23 cellular contexts compared by ENCODE assay signal in the genomic region with DNA sequence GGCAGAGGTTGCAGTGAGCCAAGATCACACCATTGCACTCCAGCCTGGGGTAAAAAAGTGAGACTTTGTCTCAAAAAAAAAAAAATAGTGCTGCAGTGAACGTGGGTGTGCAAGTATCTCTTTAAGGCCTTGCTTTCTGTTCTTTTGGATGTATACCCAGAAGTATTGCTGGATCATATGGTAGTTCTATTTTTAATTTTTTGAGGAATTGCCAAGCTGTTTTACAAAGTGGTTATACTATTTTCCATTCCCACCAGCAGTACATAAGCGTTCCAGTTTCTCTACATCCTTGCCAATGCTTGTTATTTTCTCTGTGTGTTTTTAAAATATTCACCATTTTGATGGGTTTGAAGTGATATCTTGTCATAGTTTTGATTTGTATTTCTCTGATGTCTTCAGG.
"Had no signal": no experiment of that assay in that cellular context is flagged by ENCODE, and none has a peak within 500 bp of the region (broad histone marks: within the 10 kb centered on the region; RNA-seq: fewer than 3 reads in every experiment).

No MANE protein-coding gene starts in this region.

- H3K27ac ChIP-seq: lower lobe of right lung, testis had no signal

- H3K4me3 ChIP-seq: lower lobe of right lung, mucosa of descending colon, testis had no signal

- H3K4me3 Mint-ChIP-seq: activated B cell treated with CpG ODN at 0.5 μM for 24 hours; activated CD4-positive, alpha-beta memory T cell treated with anti-CD3 and anti-CD28 coated beads for 36 hours; activated naive CD4-positive, alpha-beta T cell treated with anti-CD3 and anti-CD28 coated beads for 36 hours; activated naive CD8-positive, alpha-beta T cell treated with anti-CD3 and anti-CD28 coated beads, Interleukin-2, amount 10 ng/mL, durations not matched to agents 7 days and 5 days; activated T-cell treated with anti-CD3 and anti-CD28 coated beads, Interleukin-2, amount 50 U/mL, for 72 hours; effector memory CD8-positive, alpha-beta T cell; nephron progenitor cell; stimulated activated naive B cell treated with anti-CD40 and anti-IgM and Interleukin-4, amounts not matched to agents 10 μg/mL and 1 μg/mL and 100 μg/mL, for 72 hours; T-helper 1 cell treated with Interleukin-12 subunit alpha and Interleukin-12 subunit beta and Interleukin-4 antibody, amounts not matched to agents 30 μg/mL and 1 μg/mL, for 36 hours had no signal

- H3K4me1 ChIP-seq: lower lobe of right lung, testis had no signal

- FAIRE-seq: colon, endothelial cell of umbilical vein, keratinocyte had no signal

- H3K9me3 ChIP-seq: lower lobe of right lung, mucosa of descending colon, testis had no signal

- DNase-seq: activated B cell treated with CpG ODN at 0.5 μM for 24 hours; activated CD4-positive, alpha-beta memory T cell treated with anti-CD3 and anti-CD28 coated beads for 36 hours; activated CD4-positive, alpha-beta T cell treated with anti-CD3 and anti-CD28 coated beads for 48 hours; activated effector memory CD4-positive, alpha-beta T cell treated with Interleukin-2 at 50 U/mL for 16 hours; activated naive CD4-positive, alpha-beta T cell treated with anti-CD3 and anti-CD28 coated beads for 36 hours; activated naive CD8-positive, alpha-beta T cell treated with anti-CD3 and anti-CD28 coated beads, Interleukin-2, amount 10 ng/mL, durations not matched to agents 7 days and 5 days; activated T-cell treated with anti-CD3 and anti-CD28 coated beads, Interleukin-2, amount 50 U/mL, for 72 hours; amniotic stem cell; effector memory CD8-positive, alpha-beta T cell; lower lobe of right lung; mesendoderm; mucosa of descending colon; nephron progenitor cell; stimulated activated CD4-positive, alpha-beta T cell treated with anti-CD3 and anti-CD28 coated beads, Interleukin-2, amount 100 ng/mL, for 48 hours; stimulated activated CD8-positive, alpha-beta memory T cell treated with anti-CD3 and anti-CD28 coated beads, Interleukin-4, amount 100 ng/mL, for 48 hours; stimulated activated naive B cell treated with anti-CD40 and anti-IgM and Interleukin-4, amounts not matched to agents 10 μg/mL and 1 μg/mL and 100 μg/mL, for 72 hours; T1000; testis had no signal

- H3K4me1 Mint-ChIP-seq: activated B cell treated with CpG ODN at 0.5 μM for 24 hours; brain; nephron progenitor cell; stimulated activated naive B cell treated with anti-CD40 and anti-IgM and Interleukin-4, amounts not matched to agents 10 μg/mL and 1 μg/mL and 100 μg/mL, for 72 hours had no signal

- H3K27me3 Mint-ChIP-seq: activated B cell treated with CpG ODN at 0.5 μM for 24 hours; activated CD4-positive, alpha-beta memory T cell treated with anti-CD3 and anti-CD28 coated beads for 36 hours; activated naive CD8-positive, alpha-beta T cell treated with anti-CD3 and anti-CD28 coated beads, Interleukin-2, amount 10 ng/mL, durations not matched to agents 7 days and 5 days; brain; stimulated activated naive B cell treated with anti-CD40 and anti-IgM and Interleukin-4, amounts not matched to agents 10 μg/mL and 1 μg/mL and 100 μg/mL, for 72 hours had no signal

- H3K9me3 Mint-ChIP-seq: activated B cell treated with CpG ODN at 0.5 μM for 24 hours; activated CD4-positive, alpha-beta memory T cell treated with anti-CD3 and anti-CD28 coated beads for 36 hours; activated naive CD4-positive, alpha-beta T cell treated with anti-CD3 and anti-CD28 coated beads for 36 hours; activated naive CD8-positive, alpha-beta T cell treated with anti-CD3 and anti-CD28 coated beads, Interleukin-2, amount 10 ng/mL, durations not matched to agents 7 days and 5 days; activated T-cell treated with anti-CD3 and anti-CD28 coated beads, Interleukin-2, amount 50 U/mL, for 72 hours; brain; effector memory CD8-positive, alpha-beta T cell; nephron progenitor cell; stimulated activated naive B cell treated with anti-CD40 and anti-IgM and Interleukin-4, amounts not matched to agents 10 μg/mL and 1 μg/mL and 100 μg/mL, for 72 hours; T-helper 1 cell treated with Interleukin-12 subunit alpha and Interleukin-12 subunit beta and Interleukin-4 antibody, amounts not matched to agents 30 μg/mL and 1 μg/mL, for 36 hours had no signal

- H3K27ac Mint-ChIP-seq: activated B cell treated with CpG ODN at 0.5 μM for 24 hours; activated CD4-positive, alpha-beta memory T cell treated with anti-CD3 and anti-CD28 coated beads for 36 hours; activated naive CD4-positive, alpha-beta T cell treated with anti-CD3 and anti-CD28 coated beads for 36 hours; activated naive CD8-positive, alpha-beta T cell treated with anti-CD3 and anti-CD28 coated beads, Interleukin-2, amount 10 ng/mL, durations not matched to agents 7 days and 5 days; activated T-cell treated with anti-CD3 and anti-CD28 coated beads, Interleukin-2, amount 50 U/mL, for 72 hours; effector memory CD8-positive, alpha-beta T cell; nephron progenitor cell; stimulated activated naive B cell treated with anti-CD40 and anti-IgM and Interleukin-4, amounts not matched to agents 10 μg/mL and 1 μg/mL and 100 μg/mL, for 72 hours; T-helper 1 cell treated with Interleukin-12 subunit alpha and Interleukin-12 subunit beta and Interleukin-4 antibody, amounts not matched to agents 30 μg/mL and 1 μg/mL, for 36 hours had no signal

- H3K36me3 Mint-ChIP-seq: activated CD4-positive, alpha-beta memory T cell treated with anti-CD3 and anti-CD28 coated beads for 36 hours; activated naive CD8-positive, alpha-beta T cell treated with anti-CD3 and anti-CD28 coated beads, Interleukin-2, amount 10 ng/mL, durations not matched to agents 7 days and 5 days had no signal

- H3K27me3 ChIP-seq: testis had no signal
